In the genomic region with DNA sequence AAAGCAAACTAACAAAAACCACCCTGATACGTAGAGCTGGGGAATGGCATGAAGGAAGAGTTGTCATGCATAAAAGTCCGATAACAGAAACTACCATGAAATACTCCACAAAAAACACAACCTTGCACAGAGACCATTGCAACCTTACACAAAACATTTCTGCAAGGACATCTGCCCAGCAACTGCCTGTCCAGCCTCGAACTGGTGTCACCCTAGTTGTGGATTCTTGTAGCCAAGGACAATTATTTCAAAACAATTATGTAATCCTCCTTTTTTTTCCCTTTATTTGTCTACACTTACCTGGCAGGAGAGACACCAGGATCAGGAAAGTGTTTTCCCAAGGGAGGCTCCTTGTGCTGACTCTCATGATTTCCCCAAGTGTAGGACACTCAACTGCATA, we compare ENCODE assay signal across 25 cellular contexts.
"Had no signal": no experiment of that assay in that cellular context is flagged by ENCODE, and none has a peak within 500 bp of the region (broad histone marks: within the 10 kb centered on the region; RNA-seq: fewer than 3 reads in every experiment).

No MANE protein-coding gene starts in this region.

- H3K27ac ChIP-seq: coronary artery, esophagus squamous epithelium, gastrocnemius medialis, heart right ventricle, left lung, lower lobe of right lung had no signal

- DNase-seq: dermis blood vessel endothelial cell; dorsolateral prefrontal cortex; effector CD4-positive, alpha-beta T cell; effector memory CD4-positive, alpha-beta T cell; esophagus squamous epithelium; foreskin fibroblast; foreskin melanocyte; gastrocnemius medialis; glutamatergic neuron; head of caudate nucleus; heart right ventricle; hippocampal formation; immature natural killer cell; islet precursor cell; kidney; kidney glomerular epithelial cell; left colon; left lung; left ventricle myocardium superior; lower lobe of right lung; mesenchymal stem cell; mucosa of descending colon; naive B cell; naive thymus-derived CD8-positive, alpha-beta T cell had no signal

- ATAC-seq: gastrocnemius medialis; heart right ventricle; left colon; left lung; left ventricle myocardium superior; lower lobe of right lung; mucosa of descending colon; naive thymus-derived CD8-positive, alpha-beta T cell had no signal
